In the genomic region with DNA sequence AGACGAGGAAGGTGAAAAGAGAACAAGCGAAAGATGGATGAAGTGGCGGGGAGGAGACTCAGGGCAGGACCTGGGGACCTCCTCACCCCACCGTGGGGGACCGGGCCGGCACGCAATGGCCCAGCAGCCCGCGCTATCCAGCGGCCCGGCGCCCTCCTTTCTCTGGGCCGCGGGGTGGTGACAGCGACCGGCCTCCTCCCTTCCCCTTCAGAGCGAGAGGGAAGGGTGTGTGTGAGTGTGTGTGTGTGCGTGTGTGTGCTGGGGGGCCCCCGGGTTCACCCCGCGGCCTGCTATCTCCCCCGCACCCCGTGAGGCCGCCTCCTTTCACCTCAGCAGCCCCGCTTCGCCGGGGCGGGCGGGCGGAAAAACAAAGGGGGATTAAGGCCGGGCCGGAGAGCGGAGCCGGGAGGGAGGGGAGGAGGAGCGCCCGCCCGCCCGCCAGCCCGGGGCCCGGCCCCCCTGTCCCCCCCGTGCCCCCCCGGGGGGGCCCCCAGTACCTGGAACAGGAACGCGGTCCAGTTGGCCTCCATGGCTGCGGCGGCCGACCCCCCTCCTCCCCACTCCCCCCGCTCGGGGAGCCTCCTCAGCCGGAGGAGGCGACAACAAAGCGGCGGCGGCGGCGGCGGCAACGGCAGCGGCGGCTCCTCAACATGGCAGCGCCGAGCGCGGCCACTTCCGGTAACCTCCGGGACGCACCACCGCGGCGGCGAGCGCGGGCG, we compare ENCODE assay signal across 8 cellular contexts.
DNase-seq lines count a peak whose midpoint lies in the region; ATAC-seq and TF ChIP-seq lines count a peak whose summit lies in the region.

A gene with protein sequence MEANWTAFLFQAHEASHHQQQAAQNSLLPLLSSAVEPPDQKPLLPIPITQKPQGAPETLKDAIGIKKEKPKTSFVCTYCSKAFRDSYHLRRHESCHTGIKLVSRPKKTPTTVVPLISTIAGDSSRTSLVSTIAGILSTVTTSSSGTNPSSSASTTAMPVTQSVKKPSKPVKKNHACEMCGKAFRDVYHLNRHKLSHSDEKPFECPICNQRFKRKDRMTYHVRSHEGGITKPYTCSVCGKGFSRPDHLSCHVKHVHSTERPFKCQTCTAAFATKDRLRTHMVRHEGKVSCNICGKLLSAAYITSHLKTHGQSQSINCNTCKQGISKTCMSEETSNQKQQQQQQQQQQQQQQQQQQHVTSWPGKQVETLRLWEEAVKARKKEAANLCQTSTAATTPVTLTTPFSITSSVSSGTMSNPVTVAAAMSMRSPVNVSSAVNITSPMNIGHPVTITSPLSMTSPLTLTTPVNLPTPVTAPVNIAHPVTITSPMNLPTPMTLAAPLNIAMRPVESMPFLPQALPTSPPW (minus strand): TSS at position 673 of the 719 bp plus-strand sequence. CDS start 143 bp downstream, at position 530.

- ATAC-seq in GM18907 (IDR thresholded peaks at IDR 0.05; ENCODE audit: unreplicated experiment) (peak; percentile 59), HG03159 (IDR thresholded peaks at IDR 0.05; ENCODE audit: unreplicated experiment) (peak; percentile 57)

- H3K9ac ChIP-seq in mucosa of rectum (ENCODE audit: low read depth in 1 of 2, low read length in 2 of 2), result peak within 1 kb of the TSS; percentile 79 to 87

- H3K27me3 ChIP-seq in mucosa of rectum (ENCODE audit: control insufficient read depth in 2 of 2, insufficient read depth in 2 of 2, low read length in 2 of 2), result no peaks in the 10 kb centered on the region

- H3K27ac ChIP-seq in mucosa of rectum (ENCODE audit: low read depth in 2 of 2, low read length in 2 of 2), result peak within 1 kb of the TSS; percentile 91

- H3K4me3 ChIP-seq in epithelial cell of esophagus (ENCODE audit: low read length) (peak within 1 kb of the TSS; percentile 71), mucosa of rectum (ENCODE audit: low read length in 2 of 2) (peak within 1 kb of the TSS; percentile 93 to 97)

- peaks cover 3 to 8% of the 10 kb centered on the region in 2 donors for H3K36me3 ChIP-seq in mucosa of rectum (ENCODE audit: control insufficient read depth in 2 of 2, insufficient read depth in 2 of 2, low read length in 2 of 2)

- H3K4me1 ChIP-seq in mucosa of rectum (ENCODE audit: control insufficient read depth in 2 of 2, insufficient read depth in 2 of 2, low read length in 2 of 2), result peaks cover 11 to 32% of the 10 kb centered on the region in 2 donors

- no peaks in the 10 kb centered on the region for H3K9me3 ChIP-seq in mucosa of rectum (ENCODE audit: control insufficient read depth in 2 of 2, low read length in 2 of 2)

- TF ChIP-seq CTCF in epithelial cell of esophagus (IDR thresholded peaks at IDR 0.05; ENCODE audit: insufficient read depth, low read depth, low read length, missing control alignments), result no peak

- DNase-seq in AG20443 (ENCODE audit: low spot score) (peak; percentile 87), NOMO-1 treated with DMSO at 0.1 percent for 48 hours (lab: John Stamatoyannopoulos, UW; ENCODE audit: unreplicated experiment) (peak; percentile 63), activated T-cell treated with anti-CD3 and anti-CD28 coated beads for 24 hours (ENCODE audit: low read depth) (peak; percentile 65), epithelial cell of esophagus (ENCODE audit: low read depth) (peak; percentile 63)
- DNase-seq in stimulated activated CD8-positive, alpha-beta memory T cell treated with anti-CD3 and anti-CD28 coated beads, Interleukin-4, amount 100 ng/mL, for 24 hours (ENCODE audit: low read depth), result peak; percentile 68

Comparison
In these comparisons a context has a peak if more than half of its experiments do, and no peak if none do; other contexts are left out.
1. Peak in every context shown above with its lines: DNase-seq, ATAC-seq, H3K4me3 ChIP-seq and H3K27ac ChIP-seq.